Comparison of ENCODE assay signal across 28 cellular contexts in genomic region chr2:38636069-38636468, GRCh38.
"Had no signal": no experiment of that assay in that cellular context is flagged by ENCODE, and none has a peak within 500 bp of the region (broad histone marks: within the 10 kb centered on the region; RNA-seq: fewer than 3 reads in every experiment).

No MANE protein-coding gene starts in this region.

- ATAC-seq: esophagus mucosa; foreskin keratinocyte; gastroesophageal sphincter; heart left ventricle; left lobe of liver; mucosa of descending colon; natural killer cell treated with Interleukin-12 subunit alpha and Interleukin-12 subunit beta and Interleukin-15 and Interleukin-18, amount 100 ng/mL, for 72 hours; right lobe of liver; stimulated activated naive CD8-positive, alpha-beta T cell treated with anti-CD3 and anti-CD28 coated beads, Interleukin-15, amount 100 ng/mL, for 72 hours had no signal

- H3K36me3 ChIP-seq: gastroesophageal sphincter, heart left ventricle, neutrophil, right lobe of liver, suprapubic skin, transverse colon, vagina had no signal

- H3K4me3 Mint-ChIP-seq: dendritic cell treated with granulocyte-macrophage colony-stimulating factor and Interleukin-4, amounts not matched to agents 40 ng/mL and 50 ng/mL, for 4 days; endodermal cell; memory B cell; naive B cell; natural killer cell treated with Interleukin-12 subunit alpha and Interleukin-12 subunit beta and Interleukin-15 and Interleukin-18, amount 100 ng/mL, for 72 hours; neural crest cell; stimulated activated naive CD8-positive, alpha-beta T cell treated with anti-CD3 and anti-CD28 coated beads, Interleukin-15, amount 100 ng/mL, for 72 hours had no signal

- H3K36me3 Mint-ChIP-seq: memory B cell; natural killer cell treated with Interleukin-12 subunit alpha and Interleukin-12 subunit beta and Interleukin-15 and Interleukin-18, amount 100 ng/mL, for 72 hours had no signal

- H3K9me3 ChIP-seq: gastroesophageal sphincter, heart left ventricle, mucosa of descending colon, neutrophil, right lobe of liver, suprapubic skin, transverse colon, vagina had no signal

- H3K27me3 Mint-ChIP-seq: natural killer cell treated with Interleukin-12 subunit alpha and Interleukin-12 subunit beta and Interleukin-15 and Interleukin-18, amount 100 ng/mL, for 72 hours; progenitor cell of endocrine pancreas; stimulated activated naive CD8-positive, alpha-beta T cell treated with anti-CD3 and anti-CD28 coated beads, Interleukin-15, amount 100 ng/mL, for 72 hours had no signal

- H3K27ac Mint-ChIP-seq: dendritic cell treated with granulocyte-macrophage colony-stimulating factor and Interleukin-4, amounts not matched to agents 40 ng/mL and 50 ng/mL, for 4 days; endodermal cell; memory B cell; natural killer cell treated with Interleukin-12 subunit alpha and Interleukin-12 subunit beta and Interleukin-15 and Interleukin-18, amount 100 ng/mL, for 72 hours; progenitor cell of endocrine pancreas; stimulated activated naive CD8-positive, alpha-beta T cell treated with anti-CD3 and anti-CD28 coated beads, Interleukin-15, amount 100 ng/mL, for 72 hours had no signal

- H3K27ac ChIP-seq: epithelial cell of prostate, foreskin keratinocyte, gastroesophageal sphincter, heart left ventricle, hepatocyte, neutrophil, right lobe of liver, suprapubic skin, transverse colon, vagina had no signal

- H3K4me1 Mint-ChIP-seq: endodermal cell, neural crest cell had no signal

- H3K9me3 Mint-ChIP-seq: dendritic cell treated with granulocyte-macrophage colony-stimulating factor and Interleukin-4, amounts not matched to agents 40 ng/mL and 50 ng/mL, for 4 days; natural killer cell treated with Interleukin-12 subunit alpha and Interleukin-12 subunit beta and Interleukin-15 and Interleukin-18, amount 100 ng/mL, for 72 hours had no signal

- H3K27me3 ChIP-seq: gastroesophageal sphincter, heart left ventricle, hepatocyte, neutrophil, right lobe of liver, suprapubic skin, transverse colon, vagina had no signal

- H3K4me1 ChIP-seq: foreskin keratinocyte, gastroesophageal sphincter, right lobe of liver, suprapubic skin, transverse colon, vagina had no signal

- H3K4me3 ChIP-seq: gastroesophageal sphincter, heart left ventricle, hepatocyte, lung, mucosa of descending colon, right lobe of liver, suprapubic skin, transverse colon, vagina had no signal

- DNase-seq: effector CD8-positive, alpha-beta T cell; endodermal cell; foreskin keratinocyte; heart left ventricle; kidney; mucosa of descending colon; naive B cell; right lobe of liver; small intestine; stimulated activated CD4-positive, alpha-beta T cell treated with anti-CD3 and anti-CD28 coated beads, Interleukin-15, amount 100 ng/mL, for 24 hours; stimulated activated CD4-positive, alpha-beta T cell treated with anti-CD3 and anti-CD28 coated beads, Interleukin-2, amount 100 ng/mL, for 48 hours; stimulated activated naive CD4-positive, alpha-beta T cell; stimulated activated naive CD8-positive, alpha-beta T cell treated with anti-CD3 and anti-CD28 coated beads, Interleukin-15, amount 100 ng/mL, for 72 hours; transverse colon had no signal
